1 cellular context compared by ENCODE assay signal in the genomic region with DNA sequence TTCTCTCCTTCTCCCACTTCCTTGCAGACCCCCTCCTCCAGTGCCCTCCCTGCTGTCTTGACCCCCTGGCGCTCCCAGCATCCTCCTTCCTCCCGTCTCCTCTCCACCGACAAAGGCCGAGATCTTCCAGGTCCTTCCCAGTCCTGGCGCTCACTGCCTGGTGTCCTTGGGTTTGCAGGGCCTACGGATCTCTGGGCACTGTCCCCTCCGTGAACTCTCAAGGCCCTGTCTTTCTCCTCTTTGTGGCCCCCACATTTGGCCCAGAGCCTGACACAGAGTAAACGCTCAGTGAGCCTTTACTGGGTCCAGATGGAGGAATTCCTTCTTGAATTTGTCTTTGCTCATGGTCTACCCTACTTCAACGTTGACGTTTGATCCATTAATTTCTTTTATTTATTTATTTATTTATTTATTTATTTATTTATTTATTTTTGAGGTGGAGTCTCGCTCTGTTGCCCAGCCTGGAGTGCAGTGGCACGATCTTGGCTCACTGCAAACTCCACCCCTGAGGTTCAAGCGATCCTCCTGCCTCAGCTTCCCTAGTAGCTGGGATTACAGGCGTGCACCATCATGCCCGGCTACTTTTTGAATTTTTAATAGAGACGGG.
TF ChIP-seq lines count a peak whose summit lies in the region.

No MANE protein-coding gene starts in this region.

TF ChIP-seq in IMR-90, 13 proteins besides CTCF, POLR2A, EP300 and RAD21:
- TF ChIP-seq RCOR1 (IDR thresholded peaks at IDR 0.05; ENCODE audit: insufficient replicate concordance, low read length): no peak
- TF ChIP-seq MAZ (IDR thresholded peaks at IDR 0.05; ENCODE audit: borderline replicate concordance, low read depth, low read length): no peak
- TF ChIP-seq, protein P1, sequence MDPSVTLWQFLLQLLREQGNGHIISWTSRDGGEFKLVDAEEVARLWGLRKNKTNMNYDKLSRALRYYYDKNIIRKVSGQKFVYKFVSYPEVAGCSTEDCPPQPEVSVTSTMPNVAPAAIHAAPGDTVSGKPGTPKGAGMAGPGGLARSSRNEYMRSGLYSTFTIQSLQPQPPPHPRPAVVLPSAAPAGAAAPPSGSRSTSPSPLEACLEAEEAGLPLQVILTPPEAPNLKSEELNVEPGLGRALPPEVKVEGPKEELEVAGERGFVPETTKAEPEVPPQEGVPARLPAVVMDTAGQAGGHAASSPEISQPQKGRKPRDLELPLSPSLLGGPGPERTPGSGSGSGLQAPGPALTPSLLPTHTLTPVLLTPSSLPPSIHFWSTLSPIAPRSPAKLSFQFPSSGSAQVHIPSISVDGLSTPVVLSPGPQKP (IDR thresholded peaks at IDR 0.05; ENCODE audit: borderline replicate concordance, low read depth, low read length): no peak
- TF ChIP-seq NFE2L2 (IDR thresholded peaks at IDR 0.05; ENCODE audit: low read depth, low read length): no peak
- TF ChIP-seq, protein P2, sequence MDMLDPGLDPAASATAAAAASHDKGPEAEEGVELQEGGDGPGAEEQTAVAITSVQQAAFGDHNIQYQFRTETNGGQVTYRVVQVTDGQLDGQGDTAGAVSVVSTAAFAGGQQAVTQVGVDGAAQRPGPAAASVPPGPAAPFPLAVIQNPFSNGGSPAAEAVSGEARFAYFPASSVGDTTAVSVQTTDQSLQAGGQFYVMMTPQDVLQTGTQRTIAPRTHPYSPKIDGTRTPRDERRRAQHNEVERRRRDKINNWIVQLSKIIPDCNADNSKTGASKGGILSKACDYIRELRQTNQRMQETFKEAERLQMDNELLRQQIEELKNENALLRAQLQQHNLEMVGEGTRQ (IDR thresholded peaks at IDR 0.05; ENCODE audit: low read depth, low read length): no peak
- TF ChIP-seq BHLHE40 (IDR thresholded peaks at IDR 0.05; ENCODE audit: low read depth, low read length): no peak
- TF ChIP-seq MXI1 (IDR thresholded peaks at IDR 0.05; ENCODE audit: borderline replicate concordance, low read depth, low read length): no peak
- TF ChIP-seq CEBPB (IDR thresholded peaks at IDR 0.05; ENCODE audit: low read depth, low read length): no peak
- TF ChIP-seq CHD1 (IDR thresholded peaks at IDR 0.05; ENCODE audit: low read depth, low read length): no peak
- TF ChIP-seq SMC3 (IDR thresholded peaks at IDR 0.05; ENCODE audit: low read depth, low read length): no peak
- no peak for TF ChIP-seq RFX5 (IDR thresholded peaks at IDR 0.05; ENCODE audit: low read depth, low read length)
- TF ChIP-seq MAFK (IDR thresholded peaks at IDR 0.05; ENCODE audit: low read depth, low read length): no peak
- no peak for TF ChIP-seq FOS (IDR thresholded peaks at IDR 0.05; ENCODE audit: low read depth, low read length)
